In the genomic region with DNA sequence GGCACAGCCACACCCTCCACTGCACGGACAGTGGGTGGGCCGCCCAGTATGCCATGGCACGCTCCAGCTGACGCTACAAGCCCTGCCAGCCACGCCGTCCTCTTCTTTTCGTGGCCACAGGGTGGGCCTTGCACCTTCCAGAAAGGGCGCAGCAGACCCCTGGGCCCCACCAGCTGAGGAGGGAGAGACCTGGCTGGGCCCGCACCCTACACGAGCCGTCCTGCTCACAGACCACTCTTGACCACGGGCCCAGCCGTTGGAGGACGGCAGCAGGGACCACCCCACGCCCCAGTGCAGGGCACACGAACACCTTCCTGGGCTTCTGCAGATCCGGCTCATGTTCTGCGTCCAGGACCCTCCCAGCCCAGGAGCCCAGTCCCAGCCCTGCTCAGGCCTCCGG, we compare ENCODE assay signal across 1 cellular context.
TF ChIP-seq lines count a peak whose summit lies in the region.

No MANE protein-coding gene starts in this region.

TF ChIP-seq in H1, 55 proteins besides CTCF, POLR2A, EP300 and RAD21 (continued from another document):
- TF ChIP-seq, protein P1, sequence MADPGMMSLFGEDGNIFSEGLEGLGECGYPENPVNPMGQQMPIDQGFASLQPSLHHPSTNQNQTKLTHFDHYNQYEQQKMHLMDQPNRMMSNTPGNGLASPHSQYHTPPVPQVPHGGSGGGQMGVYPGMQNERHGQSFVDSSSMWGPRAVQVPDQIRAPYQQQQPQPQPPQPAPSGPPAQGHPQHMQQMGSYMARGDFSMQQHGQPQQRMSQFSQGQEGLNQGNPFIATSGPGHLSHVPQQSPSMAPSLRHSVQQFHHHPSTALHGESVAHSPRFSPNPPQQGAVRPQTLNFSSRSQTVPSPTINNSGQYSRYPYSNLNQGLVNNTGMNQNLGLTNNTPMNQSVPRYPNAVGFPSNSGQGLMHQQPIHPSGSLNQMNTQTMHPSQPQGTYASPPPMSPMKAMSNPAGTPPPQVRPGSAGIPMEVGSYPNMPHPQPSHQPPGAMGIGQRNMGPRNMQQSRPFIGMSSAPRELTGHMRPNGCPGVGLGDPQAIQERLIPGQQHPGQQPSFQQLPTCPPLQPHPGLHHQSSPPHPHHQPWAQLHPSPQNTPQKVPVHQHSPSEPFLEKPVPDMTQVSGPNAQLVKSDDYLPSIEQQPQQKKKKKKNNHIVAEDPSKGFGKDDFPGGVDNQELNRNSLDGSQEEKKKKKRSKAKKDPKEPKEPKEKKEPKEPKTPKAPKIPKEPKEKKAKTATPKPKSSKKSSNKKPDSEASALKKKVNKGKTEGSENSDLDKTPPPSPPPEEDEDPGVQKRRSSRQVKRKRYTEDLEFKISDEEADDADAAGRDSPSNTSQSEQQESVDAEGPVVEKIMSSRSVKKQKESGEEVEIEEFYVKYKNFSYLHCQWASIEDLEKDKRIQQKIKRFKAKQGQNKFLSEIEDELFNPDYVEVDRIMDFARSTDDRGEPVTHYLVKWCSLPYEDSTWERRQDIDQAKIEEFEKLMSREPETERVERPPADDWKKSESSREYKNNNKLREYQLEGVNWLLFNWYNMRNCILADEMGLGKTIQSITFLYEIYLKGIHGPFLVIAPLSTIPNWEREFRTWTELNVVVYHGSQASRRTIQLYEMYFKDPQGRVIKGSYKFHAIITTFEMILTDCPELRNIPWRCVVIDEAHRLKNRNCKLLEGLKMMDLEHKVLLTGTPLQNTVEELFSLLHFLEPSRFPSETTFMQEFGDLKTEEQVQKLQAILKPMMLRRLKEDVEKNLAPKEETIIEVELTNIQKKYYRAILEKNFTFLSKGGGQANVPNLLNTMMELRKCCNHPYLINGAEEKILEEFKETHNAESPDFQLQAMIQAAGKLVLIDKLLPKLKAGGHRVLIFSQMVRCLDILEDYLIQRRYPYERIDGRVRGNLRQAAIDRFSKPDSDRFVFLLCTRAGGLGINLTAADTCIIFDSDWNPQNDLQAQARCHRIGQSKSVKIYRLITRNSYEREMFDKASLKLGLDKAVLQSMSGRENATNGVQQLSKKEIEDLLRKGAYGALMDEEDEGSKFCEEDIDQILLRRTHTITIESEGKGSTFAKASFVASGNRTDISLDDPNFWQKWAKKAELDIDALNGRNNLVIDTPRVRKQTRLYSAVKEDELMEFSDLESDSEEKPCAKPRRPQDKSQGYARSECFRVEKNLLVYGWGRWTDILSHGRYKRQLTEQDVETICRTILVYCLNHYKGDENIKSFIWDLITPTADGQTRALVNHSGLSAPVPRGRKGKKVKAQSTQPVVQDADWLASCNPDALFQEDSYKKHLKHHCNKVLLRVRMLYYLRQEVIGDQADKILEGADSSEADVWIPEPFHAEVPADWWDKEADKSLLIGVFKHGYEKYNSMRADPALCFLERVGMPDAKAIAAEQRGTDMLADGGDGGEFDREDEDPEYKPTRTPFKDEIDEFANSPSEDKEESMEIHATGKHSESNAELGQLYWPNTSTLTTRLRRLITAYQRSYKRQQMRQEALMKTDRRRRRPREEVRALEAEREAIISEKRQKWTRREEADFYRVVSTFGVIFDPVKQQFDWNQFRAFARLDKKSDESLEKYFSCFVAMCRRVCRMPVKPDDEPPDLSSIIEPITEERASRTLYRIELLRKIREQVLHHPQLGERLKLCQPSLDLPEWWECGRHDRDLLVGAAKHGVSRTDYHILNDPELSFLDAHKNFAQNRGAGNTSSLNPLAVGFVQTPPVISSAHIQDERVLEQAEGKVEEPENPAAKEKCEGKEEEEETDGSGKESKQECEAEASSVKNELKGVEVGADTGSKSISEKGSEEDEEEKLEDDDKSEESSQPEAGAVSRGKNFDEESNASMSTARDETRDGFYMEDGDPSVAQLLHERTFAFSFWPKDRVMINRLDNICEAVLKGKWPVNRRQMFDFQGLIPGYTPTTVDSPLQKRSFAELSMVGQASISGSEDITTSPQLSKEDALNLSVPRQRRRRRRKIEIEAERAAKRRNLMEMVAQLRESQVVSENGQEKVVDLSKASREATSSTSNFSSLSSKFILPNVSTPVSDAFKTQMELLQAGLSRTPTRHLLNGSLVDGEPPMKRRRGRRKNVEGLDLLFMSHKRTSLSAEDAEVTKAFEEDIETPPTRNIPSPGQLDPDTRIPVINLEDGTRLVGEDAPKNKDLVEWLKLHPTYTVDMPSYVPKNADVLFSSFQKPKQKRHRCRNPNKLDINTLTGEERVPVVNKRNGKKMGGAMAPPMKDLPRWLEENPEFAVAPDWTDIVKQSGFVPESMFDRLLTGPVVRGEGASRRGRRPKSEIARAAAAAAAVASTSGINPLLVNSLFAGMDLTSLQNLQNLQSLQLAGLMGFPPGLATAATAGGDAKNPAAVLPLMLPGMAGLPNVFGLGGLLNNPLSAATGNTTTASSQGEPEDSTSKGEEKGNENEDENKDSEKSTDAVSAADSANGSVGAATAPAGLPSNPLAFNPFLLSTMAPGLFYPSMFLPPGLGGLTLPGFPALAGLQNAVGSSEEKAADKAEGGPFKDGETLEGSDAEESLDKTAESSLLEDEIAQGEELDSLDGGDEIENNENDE (IDR thresholded peaks at IDR 0.05; ENCODE audit: insufficient replicate concordance, low read length) = no peak
- no peak for TF ChIP-seq ASH2L (IDR thresholded peaks at IDR 0.05; ENCODE audit: low read length)
- TF ChIP-seq JUND (IDR thresholded peaks at IDR 0.05; ENCODE audit: low read length) = no peak
TF ChIP-seq in H1: peak in this region for 0.
